In genomic region chr17:55318715-55319487, GRCh38 we compare ENCODE assay signal across 18 cellular contexts. TPM values are rescaled to one million over a fixed set of nuclear protein-coding genes. Genes with fewer than 3 reads are reported as not detected.
"Had no signal": no experiment of that assay in that cellular context is flagged by ENCODE, and none has a peak within 500 bp of the region (broad histone marks: within the 10 kb centered on the region; RNA-seq: fewer than 3 reads in every experiment).

No MANE protein-coding gene starts in this region.

- H3K36me3 Mint-ChIP-seq: naive thymus-derived CD8-positive, alpha-beta T cell had no signal

- H3K27me3 ChIP-seq: heart left ventricle, tibial nerve, upper lobe of right lung had no signal

- H3K4me1 ChIP-seq: upper lobe of right lung had no signal

- H3K9me3 Mint-ChIP-seq: naive thymus-derived CD8-positive, alpha-beta T cell had no signal

- H3K27ac ChIP-seq: coronary artery, epithelial cell of prostate, heart left ventricle, tibial nerve, upper lobe of right lung had no signal

- H3K4me3 ChIP-seq: coronary artery, heart left ventricle, mucosa of descending colon, smooth muscle cell, tibial nerve, upper lobe of right lung had no signal

- ATAC-seq: heart left ventricle; mucosa of descending colon; naive thymus-derived CD8-positive, alpha-beta T cell; upper lobe of right lung had no signal

- DNase-seq: central memory CD4-positive, alpha-beta T cell; effector CD4-positive, alpha-beta T cell; heart left ventricle; hippocampal formation; kidney glomerular epithelial cell; mammary epithelial cell; mucosa of descending colon; naive thymus-derived CD8-positive, alpha-beta T cell; posterior cingulate gyrus; stimulated activated CD4-positive, alpha-beta T cell treated with anti-CD3 and anti-CD28 coated beads, Interleukin-2, amount 100 ng/mL, for 48 hours; stimulated activated naive CD4-positive, alpha-beta T cell treated with Interleukin-2 at 50 U/mL for 16 hours; upper lobe of right lung had no signal

- H3K4me3 Mint-ChIP-seq: naive thymus-derived CD8-positive, alpha-beta T cell had no signal

- H3K9me3 ChIP-seq: heart left ventricle, mucosa of descending colon, tibial nerve, upper lobe of right lung had no signal

- H3K4me1 Mint-ChIP-seq: naive thymus-derived CD8-positive, alpha-beta T cell had no signal

RNA-seq across cellular contexts. Expression of gene HLF, which starts 54.1 kb away (rescaled TPM):
- total RNA-seq: dermis microvascular lymphatic vessel endothelial cell, glomerular endothelial cell, smooth muscle cell had no signal
